Comparison of ENCODE assay signal across 1 cellular context in genomic region chr15:69060744-69061143, GRCh38.
TF ChIP-seq lines count a peak whose summit lies in the region.

No MANE protein-coding gene starts in this region.

TF ChIP-seq in HepG2, 621 proteins besides CTCF, POLR2A, EP300 and RAD21:
- TF ChIP-seq ZFP36L2 (CRISPR knock-in tag; IDR thresholded peaks at IDR 0.05) (no peak), ZGPAT (CRISPR knock-in tag; IDR thresholded peaks at IDR 0.05) (no peak), ZFP1 (CRISPR knock-in tag; IDR thresholded peaks at IDR 0.05) (no peak), ATF4 (CRISPR knock-in tag; IDR thresholded peaks at IDR 0.05) (no peak), ZNF567 (CRISPR knock-in tag; IDR thresholded peaks at IDR 0.05; ENCODE audit: borderline replicate concordance) (no peak), KDM5B (CRISPR knock-in tag; IDR thresholded peaks at IDR 0.05; ENCODE audit: borderline replicate concordance) (no peak), PREB (CRISPR knock-in tag; IDR thresholded peaks at IDR 0.05) (no peak), SNAI1 (CRISPR knock-in tag; IDR thresholded peaks at IDR 0.05; ENCODE audit: borderline replicate concordance) (no peak), ZNF142 (CRISPR knock-in tag; IDR thresholded peaks at IDR 0.05) (no peak), MIER2 (CRISPR knock-in tag; IDR thresholded peaks at IDR 0.05) (no peak), RFX3 (CRISPR knock-in tag; IDR thresholded peaks at IDR 0.05) (no peak), NFKB2 (CRISPR knock-in tag; IDR thresholded peaks at IDR 0.05; ENCODE audit: borderline replicate concordance) (no peak)
- TF ChIP-seq, protein P1, sequence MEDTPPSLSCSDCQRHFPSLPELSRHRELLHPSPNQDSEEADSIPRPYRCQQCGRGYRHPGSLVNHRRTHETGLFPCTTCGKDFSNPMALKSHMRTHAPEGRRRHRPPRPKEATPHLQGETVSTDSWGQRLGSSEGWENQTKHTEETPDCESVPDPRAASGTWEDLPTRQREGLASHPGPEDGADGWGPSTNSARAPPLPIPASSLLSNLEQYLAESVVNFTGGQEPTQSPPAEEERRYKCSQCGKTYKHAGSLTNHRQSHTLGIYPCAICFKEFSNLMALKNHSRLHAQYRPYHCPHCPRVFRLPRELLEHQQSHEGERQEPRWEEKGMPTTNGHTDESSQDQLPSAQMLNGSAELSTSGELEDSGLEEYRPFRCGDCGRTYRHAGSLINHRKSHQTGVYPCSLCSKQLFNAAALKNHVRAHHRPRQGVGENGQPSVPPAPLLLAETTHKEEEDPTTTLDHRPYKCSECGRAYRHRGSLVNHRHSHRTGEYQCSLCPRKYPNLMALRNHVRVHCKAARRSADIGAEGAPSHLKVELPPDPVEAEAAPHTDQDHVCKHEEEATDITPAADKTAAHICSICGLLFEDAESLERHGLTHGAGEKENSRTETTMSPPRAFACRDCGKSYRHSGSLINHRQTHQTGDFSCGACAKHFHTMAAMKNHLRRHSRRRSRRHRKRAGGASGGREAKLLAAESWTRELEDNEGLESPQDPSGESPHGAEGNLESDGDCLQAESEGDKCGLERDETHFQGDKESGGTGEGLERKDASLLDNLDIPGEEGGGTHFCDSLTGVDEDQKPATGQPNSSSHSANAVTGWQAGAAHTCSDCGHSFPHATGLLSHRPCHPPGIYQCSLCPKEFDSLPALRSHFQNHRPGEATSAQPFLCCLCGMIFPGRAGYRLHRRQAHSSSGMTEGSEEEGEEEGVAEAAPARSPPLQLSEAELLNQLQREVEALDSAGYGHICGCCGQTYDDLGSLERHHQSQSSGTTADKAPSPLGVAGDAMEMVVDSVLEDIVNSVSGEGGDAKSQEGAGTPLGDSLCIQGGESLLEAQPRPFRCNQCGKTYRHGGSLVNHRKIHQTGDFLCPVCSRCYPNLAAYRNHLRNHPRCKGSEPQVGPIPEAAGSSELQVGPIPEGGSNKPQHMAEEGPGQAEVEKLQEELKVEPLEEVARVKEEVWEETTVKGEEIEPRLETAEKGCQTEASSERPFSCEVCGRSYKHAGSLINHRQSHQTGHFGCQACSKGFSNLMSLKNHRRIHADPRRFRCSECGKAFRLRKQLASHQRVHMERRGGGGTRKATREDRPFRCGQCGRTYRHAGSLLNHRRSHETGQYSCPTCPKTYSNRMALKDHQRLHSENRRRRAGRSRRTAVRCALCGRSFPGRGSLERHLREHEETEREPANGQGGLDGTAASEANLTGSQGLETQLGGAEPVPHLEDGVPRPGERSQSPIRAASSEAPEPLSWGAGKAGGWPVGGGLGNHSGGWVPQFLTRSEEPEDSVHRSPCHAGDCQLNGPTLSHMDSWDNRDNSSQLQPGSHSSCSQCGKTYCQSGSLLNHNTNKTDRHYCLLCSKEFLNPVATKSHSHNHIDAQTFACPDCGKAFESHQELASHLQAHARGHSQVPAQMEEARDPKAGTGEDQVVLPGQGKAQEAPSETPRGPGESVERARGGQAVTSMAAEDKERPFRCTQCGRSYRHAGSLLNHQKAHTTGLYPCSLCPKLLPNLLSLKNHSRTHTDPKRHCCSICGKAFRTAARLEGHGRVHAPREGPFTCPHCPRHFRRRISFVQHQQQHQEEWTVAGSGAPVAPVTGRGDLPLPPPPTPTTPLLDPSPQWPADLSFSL (CRISPR knock-in tag; IDR thresholded peaks at IDR 0.05), result no peak
- TF ChIP-seq, protein P2, sequence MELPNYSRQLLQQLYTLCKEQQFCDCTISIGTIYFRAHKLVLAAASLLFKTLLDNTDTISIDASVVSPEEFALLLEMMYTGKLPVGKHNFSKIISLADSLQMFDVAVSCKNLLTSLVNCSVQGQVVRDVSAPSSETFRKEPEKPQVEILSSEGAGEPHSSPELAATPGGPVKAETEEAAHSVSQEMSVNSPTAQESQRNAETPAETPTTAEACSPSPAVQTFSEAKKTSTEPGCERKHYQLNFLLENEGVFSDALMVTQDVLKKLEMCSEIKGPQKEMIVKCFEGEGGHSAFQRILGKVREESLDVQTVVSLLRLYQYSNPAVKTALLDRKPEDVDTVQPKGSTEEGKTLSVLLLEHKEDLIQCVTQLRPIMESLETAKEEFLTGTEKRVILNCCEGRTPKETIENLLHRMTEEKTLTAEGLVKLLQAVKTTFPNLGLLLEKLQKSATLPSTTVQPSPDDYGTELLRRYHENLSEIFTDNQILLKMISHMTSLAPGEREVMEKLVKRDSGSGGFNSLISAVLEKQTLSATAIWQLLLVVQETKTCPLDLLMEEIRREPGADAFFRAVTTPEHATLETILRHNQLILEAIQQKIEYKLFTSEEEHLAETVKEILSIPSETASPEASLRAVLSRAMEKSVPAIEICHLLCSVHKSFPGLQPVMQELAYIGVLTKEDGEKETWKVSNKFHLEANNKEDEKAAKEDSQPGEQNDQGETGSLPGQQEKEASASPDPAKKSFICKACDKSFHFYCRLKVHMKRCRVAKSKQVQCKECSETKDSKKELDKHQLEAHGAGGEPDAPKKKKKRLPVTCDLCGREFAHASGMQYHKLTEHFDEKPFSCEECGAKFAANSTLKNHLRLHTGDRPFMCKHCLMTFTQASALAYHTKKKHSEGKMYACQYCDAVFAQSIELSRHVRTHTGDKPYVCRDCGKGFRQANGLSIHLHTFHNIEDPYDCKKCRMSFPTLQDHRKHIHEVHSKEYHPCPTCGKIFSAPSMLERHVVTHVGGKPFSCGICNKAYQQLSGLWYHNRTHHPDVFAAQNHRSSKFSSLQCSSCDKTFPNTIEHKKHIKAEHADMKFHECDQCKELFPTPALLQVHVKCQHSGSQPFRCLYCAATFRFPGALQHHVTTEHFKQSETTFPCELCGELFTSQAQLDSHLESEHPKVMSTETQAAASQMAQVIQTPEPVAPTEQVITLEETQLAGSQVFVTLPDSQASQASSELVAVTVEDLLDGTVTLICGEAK (IDR thresholded peaks at IDR 0.05), result no peak
- TF ChIP-seq, protein P2 (CRISPR knock-in tag; IDR thresholded peaks at IDR 0.05), result no peak
- TF ChIP-seq, protein P3, sequence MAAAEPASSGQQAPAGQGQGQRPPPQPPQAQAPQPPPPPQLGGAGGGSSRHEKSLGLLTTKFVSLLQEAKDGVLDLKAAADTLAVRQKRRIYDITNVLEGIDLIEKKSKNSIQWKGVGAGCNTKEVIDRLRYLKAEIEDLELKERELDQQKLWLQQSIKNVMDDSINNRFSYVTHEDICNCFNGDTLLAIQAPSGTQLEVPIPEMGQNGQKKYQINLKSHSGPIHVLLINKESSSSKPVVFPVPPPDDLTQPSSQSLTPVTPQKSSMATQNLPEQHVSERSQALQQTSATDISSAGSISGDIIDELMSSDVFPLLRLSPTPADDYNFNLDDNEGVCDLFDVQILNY (CRISPR knock-in tag; conservative IDR thresholded peaks at IDR 0.05), result no peak
